ENCODE assay signal across 27 cellular contexts in genomic region chr6:46565531-46565930, GRCh38.
"Had no signal": no experiment of that assay in that cellular context is flagged by ENCODE, and none has a peak within 500 bp of the region (broad histone marks: within the 10 kb centered on the region; RNA-seq: fewer than 3 reads in every experiment).

No MANE protein-coding gene starts in this region.

- FAIRE-seq: islet of Langerhans, kidney, small intestine had no signal

- H3K9me3 ChIP-seq: left lung, lower lobe of right lung, ovary, right atrium auricular region, suprapubic skin, thoracic aorta, tibial artery, vagina had no signal

- ATAC-seq: left colon; left lung; lower lobe of right lung; naive thymus-derived CD4-positive, alpha-beta T cell; natural killer cell treated with Interleukin-12 subunit alpha and Interleukin-12 subunit beta and Interleukin-15 and Interleukin-18, amount 100 ng/mL, for 72 hours; sciatic nerve; stimulated activated effector memory CD8-positive, alpha-beta T cell treated with anti-CD3 and anti-CD28 coated beads, Interleukin-12 subunit alpha, Interleukin-12 subunit beta, amount 100 ng/mL, for 72 hours had no signal

- H3K27me3 ChIP-seq: left lung, right atrium auricular region, spleen, suprapubic skin, tibial artery, vagina had no signal

- H3K4me1 ChIP-seq: left lung, lower lobe of right lung, right atrium auricular region, spleen, suprapubic skin, tibial artery, vagina had no signal

- DNase-seq: hippocampal formation; immature natural killer cell; kidney; left colon; left lung; lower lobe of right lung; mammary epithelial cell; mesenchymal stem cell; naive thymus-derived CD4-positive, alpha-beta T cell; ovary; small intestine; spleen; stimulated activated CD4-positive, alpha-beta T cell treated with anti-CD3 and anti-CD28 coated beads, Interleukin-4, amount 100 ng/mL, for 24 hours; stimulated activated naive CD4-positive, alpha-beta T cell; tibial artery had no signal

- H3K4me3 Mint-ChIP-seq: immature natural killer cell; mesothelial cell of epicardium; naive thymus-derived CD4-positive, alpha-beta T cell; natural killer cell treated with Interleukin-12 subunit alpha and Interleukin-12 subunit beta and Interleukin-15 and Interleukin-18, amount 100 ng/mL, for 72 hours; stimulated activated effector memory CD8-positive, alpha-beta T cell treated with anti-CD3 and anti-CD28 coated beads, Interleukin-12 subunit alpha, Interleukin-12 subunit beta, amount 100 ng/mL, for 72 hours; stimulated activated naive CD8-positive, alpha-beta T cell treated with anti-CD3 and anti-CD28 coated beads, Interleukin-15, Interleukin-2, amounts not matched to agents 100 ng/mL and 50 ng/mL, for 24 hours; type B pancreatic cell had no signal

- H3K36me3 Mint-ChIP-seq: immature natural killer cell; mesothelial cell of epicardium; naive thymus-derived CD4-positive, alpha-beta T cell; natural killer cell treated with Interleukin-12 subunit alpha and Interleukin-12 subunit beta and Interleukin-15 and Interleukin-18, amount 100 ng/mL, for 72 hours; stimulated activated effector memory CD8-positive, alpha-beta T cell treated with anti-CD3 and anti-CD28 coated beads, Interleukin-12 subunit alpha, Interleukin-12 subunit beta, amount 100 ng/mL, for 72 hours; type B pancreatic cell had no signal

- H3K27ac ChIP-seq: left lung, lower lobe of right lung, ovary, right atrium auricular region, spleen, suprapubic skin, thoracic aorta, tibial artery, vagina had no signal

- H3K4me1 Mint-ChIP-seq: immature natural killer cell; mesothelial cell of epicardium; naive thymus-derived CD4-positive, alpha-beta T cell; stimulated activated effector memory CD8-positive, alpha-beta T cell treated with anti-CD3 and anti-CD28 coated beads, Interleukin-12 subunit alpha, Interleukin-12 subunit beta, amount 100 ng/mL, for 72 hours had no signal

- H3K4me3 ChIP-seq: left lung, lower lobe of right lung, ovary, right atrium auricular region, spleen, suprapubic skin, thoracic aorta, tibial artery, vagina had no signal

- H3K27ac Mint-ChIP-seq: immature natural killer cell; mesothelial cell of epicardium; naive thymus-derived CD4-positive, alpha-beta T cell; natural killer cell treated with Interleukin-12 subunit alpha and Interleukin-12 subunit beta and Interleukin-15 and Interleukin-18, amount 100 ng/mL, for 72 hours; progenitor cell of endocrine pancreas; stimulated activated effector memory CD8-positive, alpha-beta T cell treated with anti-CD3 and anti-CD28 coated beads, Interleukin-12 subunit alpha, Interleukin-12 subunit beta, amount 100 ng/mL, for 72 hours; stimulated activated naive CD8-positive, alpha-beta T cell treated with anti-CD3 and anti-CD28 coated beads, Interleukin-15, Interleukin-2, amounts not matched to agents 100 ng/mL and 50 ng/mL, for 24 hours; type B pancreatic cell had no signal

- H3K9me3 Mint-ChIP-seq: natural killer cell treated with Interleukin-12 subunit alpha and Interleukin-12 subunit beta and Interleukin-15 and Interleukin-18, amount 100 ng/mL, for 72 hours; stimulated activated naive CD8-positive, alpha-beta T cell treated with anti-CD3 and anti-CD28 coated beads, Interleukin-15, Interleukin-2, amounts not matched to agents 100 ng/mL and 50 ng/mL, for 24 hours; type B pancreatic cell had no signal

- H3K27me3 Mint-ChIP-seq: progenitor cell of endocrine pancreas, type B pancreatic cell had no signal

- H3K36me3 ChIP-seq: left lung, lower lobe of right lung, ovary, right atrium auricular region, spleen, suprapubic skin, thoracic aorta, tibial artery, vagina had no signal
